Comparison of ENCODE assay signal across 27 cellular contexts in genomic region chr4:34094114-34094513, GRCh38.
DNase-seq lines count a peak whose midpoint lies in the region; ATAC-seq, FAIRE-seq and TF ChIP-seq lines count a peak whose summit lies in the region.
"Had no signal": no experiment of that assay in that cellular context is flagged by ENCODE, and none has a peak within 500 bp of the region (broad histone marks: within the 10 kb centered on the region; RNA-seq: fewer than 3 reads in every experiment).

No MANE protein-coding gene starts in this region.

- H3K4me3 ChIP-seq in A549: no peak overlapping the region
- no peak overlapping the region for H3K4me3 ChIP-seq in K562
- no peak overlapping the region for H3K4me3 ChIP-seq in small intestine (ENCODE audit: low read depth in 1 of 2, low read length in 2 of 2)
- H3K4me3 ChIP-seq in testis: no peak overlapping the region
- no peak overlapping the region for H3K4me3 ChIP-seq in lower lobe of right lung
- H3K4me3 ChIP-seq: BLaER1, GM12878 had no signal

- no peak overlapping the region for H3K4me2 ChIP-seq in A549
- H3K4me2 ChIP-seq in K562 (ENCODE audit: insufficient read depth, low read length): no peak overlapping the region
- H3K4me2 ChIP-seq: BLaER1 had no signal

- no peak for TF ChIP-seq POLR2A in A549 (IDR thresholded peaks at IDR 0.05; ENCODE audit: low read length)
- no peak for TF ChIP-seq POLR2A in K562 (conservative IDR thresholded peaks at IDR 0.05)
- TF ChIP-seq POLR2A in testis (IDR thresholded peaks at IDR 0.05): no peak

- H3K27ac ChIP-seq in A549 (no peak overlapping the region), K562 (ENCODE audit: extremely low read depth, low read depth, low read length) (no peak overlapping the region), small intestine (ENCODE audit: low read depth in 1 of 2, low read length in 1 of 2) (no peak overlapping the region), testis (no peak overlapping the region), lower lobe of right lung (no peak overlapping the region)
- H3K27ac ChIP-seq: BLaER1 had no signal

- H3K27ac Mint-ChIP-seq in natural killer cell treated with Interleukin-12 subunit alpha and Interleukin-12 subunit beta and Interleukin-15 and Interleukin-18, amount 100 ng/mL, for 72 hours: no peak overlapping the region
- H3K27ac Mint-ChIP-seq: CD14-positive monocyte; CD4-positive, alpha-beta memory T cell; CD4-positive, CD25-positive, alpha-beta regulatory T cell; CD8-positive, alpha-beta memory T cell had no signal

- H3K9me1 ChIP-seq in K562 (ENCODE audit: control insufficient read depth, insufficient read depth, low read length): no peaks in the 10 kb centered on the region

- POLR2A ChIA-PET in A549 (lab: Yijun Ruan, JAX) (no interaction called here), K562 (lab: Yijun Ruan, JAX) (no interaction called here)

- H3K9ac ChIP-seq in K562 (ENCODE audit: insufficient read depth in 1 of 2, low read depth in 2 of 2, low read length in 2 of 2): no peak overlapping the region
- H3K9ac ChIP-seq: BLaER1 had no signal

- no peaks in the 10 kb centered on the region for H4K20me1 ChIP-seq in K562 (replicated peaks; ENCODE audit: control insufficient read depth, insufficient read depth, low read length)
- H4K20me1 ChIP-seq: BLaER1 had no signal

- H3K9me3 Mint-ChIP-seq in natural killer cell treated with Interleukin-12 subunit alpha and Interleukin-12 subunit beta and Interleukin-15 and Interleukin-18, amount 100 ng/mL, for 72 hours: peaks cover 13% of the 10 kb centered on the region

- no peak overlapping the region for H2AFZ ChIP-seq in K562 (ENCODE audit: low read depth, low read length)

- TF ChIP-seq CTCF in A549 (IDR thresholded peaks at IDR 0.05) (no peak), K562 (IDR thresholded peaks at IDR 0.05 in 2 of 3, conservative IDR thresholded peaks at IDR 0.05 in 1 of 3; ENCODE audit: insufficient read depth in 2 of 3, low read depth in 1 of 3, low read length in 3 of 3) (no peak), testis (IDR thresholded peaks at IDR 0.05) (no peak), lower lobe of right lung (IDR thresholded peaks at IDR 0.05) (no peak)

- no peaks in the 10 kb centered on the region for H3K27me3 Mint-ChIP-seq in natural killer cell treated with Interleukin-12 subunit alpha and Interleukin-12 subunit beta and Interleukin-15 and Interleukin-18, amount 100 ng/mL, for 72 hours
- H3K27me3 Mint-ChIP-seq: CD4-positive, alpha-beta memory T cell; CD4-positive, CD25-positive, alpha-beta regulatory T cell; CD8-positive, alpha-beta memory T cell had no signal

- no peaks in the 10 kb centered on the region for H3K4me1 Mint-ChIP-seq in natural killer cell treated with Interleukin-12 subunit alpha and Interleukin-12 subunit beta and Interleukin-15 and Interleukin-18, amount 100 ng/mL, for 72 hours (ENCODE audit: low read depth in 2 of 2)
- H3K4me1 Mint-ChIP-seq: CD14-positive monocyte; CD4-positive, alpha-beta memory T cell; CD4-positive, CD25-positive, alpha-beta regulatory T cell; CD8-positive, alpha-beta memory T cell had no signal

- TF ChIP-seq EP300 in A549 (IDR thresholded peaks at IDR 0.05) (no peak), K562 (IDR thresholded peaks at IDR 0.05; ENCODE audit: low read length) (no peak)

- H3K4me1 ChIP-seq in A549: no peaks in the 10 kb centered on the region
- no peaks in the 10 kb centered on the region for H3K4me1 ChIP-seq in K562 (replicated peaks in 1 of 2; ENCODE audit: control insufficient read depth in 2 of 2, insufficient read depth in 2 of 2, low read length in 2 of 2)
- no peaks in the 10 kb centered on the region for H3K4me1 ChIP-seq in small intestine (ENCODE audit: control insufficient read depth in 2 of 2, insufficient read depth in 1 of 2, low read depth in 1 of 2, low read length in 1 of 2)
- H3K4me1 ChIP-seq in testis: no peaks in the 10 kb centered on the region
- no peaks in the 10 kb centered on the region for H3K4me1 ChIP-seq in lower lobe of right lung
- H3K4me1 ChIP-seq: BE2C, BLaER1 had no signal

- intact Hi-C loops in K562 (cut with micrococcal nuclease): no loop called here
- intact Hi-C loops in testis (cut with DNase I; ENCODE audit: low total_unique reads): no loop called here
- intact Hi-C loops in lower lobe of right lung (cut with DNase I): no loop called here

- no peaks in the 10 kb centered on the region for H3K79me2 ChIP-seq in K562 (ENCODE audit: control insufficient read depth, insufficient read depth, low read length)

- DNase-seq in A549 (ENCODE audit: low read depth in 1 of 2, low spot score in 1 of 2) (no peak), K562 (ENCODE audit: extremely low read depth in 1 of 4, low spot score in 3 of 4) (no peak), small intestine (no peak), testis (no peak), lower lobe of right lung (no peak)
- no peak for DNase-seq in natural killer cell treated with Interleukin-12 subunit alpha and Interleukin-12 subunit beta and Interleukin-15 and Interleukin-18, amount 100 ng/mL, for 72 hours (ENCODE audit: low spot score)
- DNase-seq: 8988T; ACHN; BE2C; C1 segment of cervical spinal cord; CD4-positive, alpha-beta memory T cell; CD4-positive, CD25-positive, alpha-beta regulatory T cell; CD8-positive, alpha-beta memory T cell; COR-L47; DMS 273 treated with DMSO at 0.1 percent for 48 hours; DMS153; DMS53; DMS79; DND-41; EL; GDM1 had no signal

- H3K36me3 ChIP-seq in K562 (ENCODE audit: control insufficient read depth, insufficient read depth, low read length) (no peaks in the 10 kb centered on the region), small intestine (ENCODE audit: control insufficient read depth in 2 of 2, insufficient read depth in 2 of 2, low read length in 2 of 2) (no peaks in the 10 kb centered on the region), testis (ENCODE audit: low read depth, missing control alignments) (no peaks in the 10 kb centered on the region), lower lobe of right lung (no peaks in the 10 kb centered on the region)
- H3K36me3 ChIP-seq: BE2C, BLaER1 had no signal

- H3K36me3 Mint-ChIP-seq in natural killer cell treated with Interleukin-12 subunit alpha and Interleukin-12 subunit beta and Interleukin-15 and Interleukin-18, amount 100 ng/mL, for 72 hours: no peaks in the 10 kb centered on the region
- H3K36me3 Mint-ChIP-seq: CD14-positive monocyte; CD4-positive, alpha-beta memory T cell; CD4-positive, CD25-positive, alpha-beta regulatory T cell; CD8-positive, alpha-beta memory T cell had no signal

- TF ChIP-seq RAD21 in A549 (conservative IDR thresholded peaks at IDR 0.05 in 1 of 2, IDR thresholded peaks at IDR 0.05 in 1 of 2): no peak
- no peak for TF ChIP-seq RAD21 in K562 (CRISPR knock-in tag; conservative IDR thresholded peaks at IDR 0.05 in 1 of 2, IDR thresholded peaks at IDR 0.05 in 1 of 2)

- no TSS peak for BruUV-seq in K562 (replicated peaks; lab: Mats Ljungman, UMichigan)

- FAIRE-seq in A204.1 (lab: Jason Lieb, UNC) (peak; percentile 51), A549 (lab: Jason Lieb, UNC) (no peak), K562 (lab: Jason Lieb, UNC) (no peak), small intestine (lab: Jason Lieb, UNC) (peak; percentile 73)
- FAIRE-seq: GM12878, GM12892, GM18507 had no signal

- CTCF ChIA-PET in A549 (lab: Yijun Ruan, JAX): no interaction called here
- CTCF ChIA-PET in K562 (lab: Yijun Ruan, JAX; ENCODE audit: low intra/inter-chr PET ratio): no interaction called here

- in situ Hi-C loops in K562 (cut with MboI): no loop called here

- no peak overlapping the region for H3K4me3 Mint-ChIP-seq in natural killer cell treated with Interleukin-12 subunit alpha and Interleukin-12 subunit beta and Interleukin-15 and Interleukin-18, amount 100 ng/mL, for 72 hours
- H3K4me3 Mint-ChIP-seq: CD14-positive monocyte; CD4-positive, alpha-beta memory T cell; CD4-positive, CD25-positive, alpha-beta regulatory T cell; CD8-positive, alpha-beta memory T cell had no signal

- H3K9me3 ChIP-seq in A549 (no peaks in the 10 kb centered on the region), K562 (replicated peaks; ENCODE audit: control insufficient read depth, insufficient read depth, low read depth, low read length) (no peaks in the 10 kb centered on the region), small intestine (ENCODE audit: control insufficient read depth, low read depth) (no peaks in the 10 kb centered on the region), testis (no peaks in the 10 kb centered on the region), lower lobe of right lung (no peaks in the 10 kb centered on the region)
- H3K9me3 ChIP-seq: BE2C, BLaER1 had no signal

- ATAC-seq in A549 (no peak), K562 (no peak), lower lobe of right lung (no peak)
- ATAC-seq in natural killer cell treated with Interleukin-12 subunit alpha and Interleukin-12 subunit beta and Interleukin-15 and Interleukin-18, amount 100 ng/mL, for 72 hours: no peak
- ATAC-seq: GM12878 had no signal

- no peaks in the 10 kb centered on the region for H3K27me3 ChIP-seq in K562 (ENCODE audit: control insufficient read depth in 2 of 2, insufficient read depth in 2 of 2, low read length in 2 of 2)
- no peaks in the 10 kb centered on the region for H3K27me3 ChIP-seq in small intestine (ENCODE audit: control insufficient read depth in 2 of 2, insufficient read depth in 2 of 2, low read length in 2 of 2)
- no peaks in the 10 kb centered on the region for H3K27me3 ChIP-seq in testis
- no peaks in the 10 kb centered on the region for H3K27me3 ChIP-seq in lower lobe of right lung (ENCODE audit: low read depth)
- H3K27me3 ChIP-seq: BE2C, BLaER1 had no signal

TF ChIP-seq in A549, 52 proteins besides CTCF, POLR2A, EP300 and RAD21:
- TF ChIP-seq RCOR1 (IDR thresholded peaks at IDR 0.05; ENCODE audit: low read depth, low read length) (no peak), MAFK (IDR thresholded peaks at IDR 0.05; ENCODE audit: partially characterized antibody) (peak; percentile 9), ZNF302 (CRISPR knock-in tag; IDR thresholded peaks at IDR 0.05) (no peak), CHD2 (IDR thresholded peaks at IDR 0.05; ENCODE audit: low read length, partially characterized antibody) (no peak), PHF8 (IDR thresholded peaks at IDR 0.05; ENCODE audit: borderline replicate concordance, low read depth) (no peak), RFX5 (IDR thresholded peaks at IDR 0.05) (no peak)

TF ChIP-seq in K562, 482 proteins besides CTCF, POLR2A, EP300 and RAD21:
- TF ChIP-seq ZNF316 (IDR thresholded peaks at IDR 0.05) (peak; percentile 64), ZNF175 (CRISPR knock-in tag; IDR thresholded peaks at IDR 0.05; ENCODE audit: low read depth) (no peak)
